8 cellular contexts compared by ENCODE assay signal in genomic region chr12:52032431-52032796, GRCh38. TPM values are rescaled to one million over a fixed set of nuclear protein-coding genes. Genes with fewer than 3 reads are reported as not detected.
DNase-seq lines count a peak whose midpoint lies in the region; ATAC-seq, FAIRE-seq and TF ChIP-seq lines count a peak whose summit lies in the region.

No MANE protein-coding gene starts in this region.

- no peaks in the 10 kb centered on the region for H3K27me3 ChIP-seq in BJ (ENCODE audit: control insufficient read depth, insufficient read depth, low read length)
- H3K27me3 ChIP-seq in KMS-11 (ENCODE audit: insufficient read depth, low read depth): no peaks in the 10 kb centered on the region
- no peaks in the 10 kb centered on the region; a peak in 1 of 4 replicates for H3K27me3 ChIP-seq in GM12878 (replicated peaks in 1 of 2; ENCODE audit: control insufficient read depth in 2 of 2, insufficient read depth in 2 of 2, low read length in 1 of 2)
- peaks cover 13% of the 10 kb centered on the region for H3K27me3 ChIP-seq in keratinocyte (ENCODE audit: control insufficient read depth, extremely low read depth, insufficient read depth, low read length)
- no peaks in the 10 kb centered on the region for H3K27me3 ChIP-seq in small intestine (ENCODE audit: control insufficient read depth in 2 of 2, insufficient read depth in 2 of 2, low read length in 2 of 2)

- CTCF ChIA-PET in BJ (lab: Yijun Ruan, JAX) (interaction anchor here (0.6 to 24.9 kb wide), 12 partner anchors 8 to 95 kb away, joined by 3 to 974 read pairs (median 4); partner anchors contain the start of genes ATG101 and SMIM41), GM12878 (lab: Yijun Ruan, JAX) (interaction anchor here (0.9 to 15.6 kb wide), 18 partner anchors 7 to 247 kb away, joined by 3 to 622 read pairs (median 6); partner anchors contain the start of genes ATG101, NR4A1 and SMIM41), GM10248 (lab: Yijun Ruan, JAX) (interaction anchor here (0.8 to 33.0 kb wide), 11 partner anchors 9 to 1022 kb away, joined by 3 to 1220 read pairs (median 9); partner anchors contain the start of genes ATG101, NR4A1, SMIM41 and TAMALIN)

- no peaks in the 10 kb centered on the region for H3K9me3 ChIP-seq in GM12878 (replicated peaks; ENCODE audit: control insufficient read depth, insufficient read depth, low read length)
- no peaks in the 10 kb centered on the region for H3K9me3 ChIP-seq in keratinocyte (ENCODE audit: control insufficient read depth, low read depth, low read length)
- H3K9me3 ChIP-seq in small intestine (ENCODE audit: control insufficient read depth, low read depth): no peaks in the 10 kb centered on the region

- no peak for TF ChIP-seq POLR2A in GM12878 (IDR thresholded peaks at IDR 0.05; ENCODE audit: low read depth, low read length)
- no peak for TF ChIP-seq POLR2A in GM12892 (IDR thresholded peaks at IDR 0.05; ENCODE audit: low read depth, low read length)

- H3K4me1 ChIP-seq in KMS-11 (ENCODE audit: low read depth, poor library complexity, severe bottlenecking) (peaks cover 35% of the 10 kb centered on the region), GM12878 (ENCODE audit: control insufficient read depth, insufficient read depth, low read length) (peaks cover 20% of the 10 kb centered on the region), keratinocyte (ENCODE audit: control insufficient read depth, extremely low read depth, insufficient read depth, low read length) (peaks cover 20% of the 10 kb centered on the region), small intestine (ENCODE audit: control insufficient read depth in 2 of 2, insufficient read depth in 1 of 2, low read depth in 1 of 2, low read length in 1 of 2) (peaks cover 3 to 7% of the 10 kb centered on the region in 2 donors)

- intact Hi-C loops in GM12878 (cut with micrococcal nuclease; ENCODE audit: unreplicated experiment): no loop called here

- DNase-seq in BJ (ENCODE audit: low read depth) (no peak), GM12878 (ENCODE audit: low read depth, low spot score) (no peak), keratinocyte (ENCODE audit: low read depth, low spot score) (no peak), small intestine (peak; percentile 69), GM12892 (ENCODE audit: insufficient read length) (no peak), ecto neural progenitor cell (ENCODE audit: low spot score) (no peak), GM10248 (ENCODE audit: extremely low spot score) (no peak)

- H3K36me3 ChIP-seq in BJ (ENCODE audit: control insufficient read depth, insufficient read depth, low read length) (no peaks in the 10 kb centered on the region), KMS-11 (ENCODE audit: insufficient read depth) (no peaks in the 10 kb centered on the region), GM12878 (ENCODE audit: control insufficient read depth in 2 of 2, insufficient read depth in 2 of 2, low read length in 1 of 2) (no peaks in the 10 kb centered on the region), keratinocyte (ENCODE audit: control insufficient read depth in 2 of 2, extremely low read depth in 1 of 2, insufficient read depth in 2 of 2, low read length in 2 of 2) (no peaks in the 10 kb centered on the region), small intestine (ENCODE audit: control insufficient read depth in 2 of 2, insufficient read depth in 2 of 2, low read length in 2 of 2) (no peaks in the 10 kb centered on the region)

- no peak for ATAC-seq in GM12878

- H3K79me2 ChIP-seq in KMS-11 (ENCODE audit: insufficient read depth, low read depth) (no peaks in the 10 kb centered on the region), GM12878 (ENCODE audit: control insufficient read depth, insufficient read depth, low read length) (no peaks in the 10 kb centered on the region), keratinocyte (ENCODE audit: control insufficient read depth, insufficient read depth, low read length) (no peaks in the 10 kb centered on the region)

- POLR2A ChIA-PET in BJ (lab: Charles Lee): interaction anchor here (1.1 to 1.2 kb wide), 2 partner anchors 19 to 49 kb away, joined by 5 to 20 read pairs; partner anchors contain the start of gene NR4A1
- POLR2A ChIA-PET in GM12878 (lab: Charles Lee): interaction anchor here (0.7 to 6.0 kb wide), 11 partner anchors 11 to 90 kb away, joined by 3 to 24 read pairs (median 5); partner anchors contain the start of genes ATG101 and NR4A1
- POLR2A ChIA-PET in GM10248 (lab: Yijun Ruan, JAX): interaction anchor here (0.9 to 3.9 kb wide), 4 partner anchors 14 to 38 kb away, joined by 3 to 22 read pairs (median 6); partner anchors contain the start of genes ATG101 and NR4A1

- H3K9ac ChIP-seq in KMS-11 (no peak overlapping the region), GM12878 (ENCODE audit: control insufficient read depth, insufficient read depth, low read length) (no peak overlapping the region), keratinocyte (ENCODE audit: control insufficient read depth, extremely low read depth, insufficient read depth, low read length) (peak overlapping the region; percentile 46)

- BruUV-seq in GM12878 (replicated peaks; lab: Mats Ljungman, UMichigan): TSS peak; percentile 81

- no peaks in the 10 kb centered on the region for H3K9me1 ChIP-seq in keratinocyte (ENCODE audit: control insufficient read depth, extremely low read depth, insufficient read depth, low read length)

- TF ChIP-seq CTCF in BJ (IDR thresholded peaks at IDR 0.05; ENCODE audit: insufficient read depth, low read depth, low read length) (no peak), KMS-11 (conservative IDR thresholded peaks at IDR 0.05; ENCODE audit: low read depth, low read length) (no peak), GM12878 (IDR thresholded peaks at IDR 0.05 in 2 of 3, conservative IDR thresholded peaks at IDR 0.05 in 1 of 3; ENCODE audit: control insufficient read depth in 2 of 3, extremely low read depth in 1 of 3, insufficient read depth in 1 of 3, low read depth in 3 of 3, low read length in 3 of 3) (no peak), keratinocyte (optimal IDR thresholded peaks at IDR 0.05 in 1 of 3, IDR thresholded peaks at IDR 0.05 in 1 of 3, conservative IDR thresholded peaks at IDR 0.05 in 1 of 3; ENCODE audit: extremely low read depth in 1 of 3, insufficient read depth in 2 of 3, low read length in 3 of 3) (no peak), GM10248 (IDR thresholded peaks at IDR 0.05; ENCODE audit: control extremely low read depth, extremely low read depth, low read depth, missing control alignments) (no peak)

- H3K27ac ChIP-seq in KMS-11: no peak overlapping the region
- no peak overlapping the region for H3K27ac ChIP-seq in GM12878 (ENCODE audit: control insufficient read depth, insufficient read depth)
- H3K27ac ChIP-seq in keratinocyte (ENCODE audit: control insufficient read depth, insufficient read depth, low read length): peak overlapping the region; percentile 31
- H3K27ac ChIP-seq in small intestine (ENCODE audit: low read depth in 1 of 2, low read length in 1 of 2): peak overlapping the region in 1 of 2 donors; percentile 83

- H4K20me1 ChIP-seq in KMS-11 (ENCODE audit: insufficient read depth): no peaks in the 10 kb centered on the region
- no peaks in the 10 kb centered on the region for H4K20me1 ChIP-seq in GM12878 (ENCODE audit: control insufficient read depth, insufficient read depth)
- no peaks in the 10 kb centered on the region for H4K20me1 ChIP-seq in keratinocyte (ENCODE audit: control insufficient read depth, extremely low read depth, insufficient read depth, low read length)

- in situ Hi-C loops in GM12878 (cut with MboI): no loop called here

- dilution Hi-C loops in keratinocyte (cut with MboI; ENCODE audit: extremely low pct_ligation_motif_present, low sequenced_read_pairs): no loop called here

- RAD21 ChIA-PET in GM12878 (lab: Charles Lee; ENCODE audit: unreplicated experiment): interaction anchor here (0.7 to 4.3 kb wide), 14 partner anchors 9 to 89 kb away, joined by 3 to 44 read pairs (median 8); partner anchors contain the start of genes ATG101 and NR4A1

- 13% methylated on average over 5 of the region's 5 CpGs for WGBS in GM12878 (ENCODE audit: insufficient coverage, insufficient replicate concordance, low lambda C conversion rate, missing lambda C conversion rate)
- 6 to 7% (median 6%) methylated on average over 5 of the region's 5 CpGs for WGBS in small intestine, 3 donors

- no peak for TF ChIP-seq RAD21 in GM12878 (IDR thresholded peaks at IDR 0.05; ENCODE audit: insufficient read depth, low read depth, low read length)

- H3K4me3 ChIP-seq in BJ (ENCODE audit: low read depth, low read length): peak overlapping the region; percentile 25; the same call in 1 of the 2 replicates
- H3K4me3 ChIP-seq in KMS-11 (IDR thresholded peaks at IDR 0.05; ENCODE audit: insufficient read depth, low read depth, low read length): no peak overlapping the region
- no peak overlapping the region for H3K4me3 ChIP-seq in GM12878
- peak overlapping the region; percentile 0 to 51 (median 41) for H3K4me3 ChIP-seq in keratinocyte (ENCODE audit: control insufficient read depth in 2 of 3, extremely low read depth in 1 of 3, insufficient read depth in 2 of 3, low read depth in 1 of 3, low read length in 3 of 3)
- no peak overlapping the region for H3K4me3 ChIP-seq in small intestine (ENCODE audit: low read depth in 1 of 2, low read length in 2 of 2)

- SMC1A ChIA-PET in GM12878 (lab: Charles Lee; ENCODE audit: uncharacterized antibody, unreplicated experiment): interaction anchor here (0.7 to 13.7 kb wide), 12 partner anchors 8 to 89 kb away, joined by 3 to 322 read pairs (median 6); partner anchors contain the start of genes ATG101 and NR4A1

- FAIRE-seq in GM12878 (lab: Jason Lieb, UNC) (no peak), keratinocyte (lab: Jason Lieb, UNC) (peak; percentile 26), small intestine (lab: Jason Lieb, UNC) (no peak), GM12892 (lab: Jason Lieb, UNC) (no peak)

- peak overlapping the region; percentile 67 for H3K4me2 ChIP-seq in KMS-11
- H3K4me2 ChIP-seq in GM12878 (ENCODE audit: control insufficient read depth, insufficient read depth): peak overlapping the region; percentile 88
- H3K4me2 ChIP-seq in keratinocyte (ENCODE audit: control insufficient read depth, extremely low read depth, insufficient read depth, low read depth, low read length): peak overlapping the region; percentile 97

- H2AFZ ChIP-seq in KMS-11 (ENCODE audit: low read depth): peak overlapping the region; percentile 83; the same call in 1 of the 2 replicates
- peak overlapping the region; percentile 35; the same call in 1 of the 2 replicates for H2AFZ ChIP-seq in GM12878 (ENCODE audit: control insufficient read depth, low read depth, low read length)
- H2AFZ ChIP-seq in keratinocyte (ENCODE audit: control insufficient read depth, low read length): peak overlapping the region; percentile 83

- no peak for TF ChIP-seq EP300 in GM12878 (IDR thresholded peaks at IDR 0.05; ENCODE audit: borderline replicate concordance in 1 of 2, control insufficient read depth in 1 of 2, low read depth in 2 of 2, low read length in 2 of 2)

RNA-seq across cellular contexts. Expression of gene NR4A1, which starts 18.8 kb away (rescaled TPM):
- 9.8 and 18.6 TPM in 2 replicates for polyA plus RNA-seq in BJ (2011; rRNA removed)
- polyA minus RNA-seq in BJ (2011; rRNA and poly(A)+ RNA removed): 17.9 and 21.8 TPM in 2 replicates
- 9.2 and 12.6 TPM in 2 replicates for total RNA-seq in GM12878 (2013; cell fraction: nucleolus; rRNA removed)
- total RNA-seq in GM12878 (2014; rRNA removed): 2.4 and 4.1 TPM in 2 replicates
- total RNA-seq in GM12878 (2014; rRNA removed; fragmentation: Illumina TruSeq; extraction: Trizol): 1.5 and 2.2 TPM in 2 replicates
- total RNA-seq in GM12878 (2021): 7.9 TPM in 2 replicates
- polyA plus RNA-seq in GM12878 (2011; ENCODE audit: low read depth): 1.5 TPM
- polyA plus RNA-seq in GM12878 (2011; rRNA removed): 1.3 and 2.9 TPM in 2 replicates
- polyA plus RNA-seq in GM12878 (2011; cell fraction: cytosol; rRNA removed): 5.8 and 7.7 TPM in 2 replicates
- polyA plus RNA-seq in GM12878 (2011; cell fraction: nucleus; rRNA removed): 20.2 and 21.4 TPM in 2 replicates
- 4.3 and 15.3 TPM in 2 replicates for polyA plus RNA-seq in GM12878 (2012)
- polyA plus RNA-seq in GM12878 (2014; fragmentation: Illumina TruSeq; extraction: Trizol): 1.2 and 2.0 TPM in 2 replicates
- polyA plus RNA-seq in GM12878 (2014; fragmentation: Nextera tagmentation; extraction: Ambion mirVana): under 1 TPM in 1 of 2 experiments, not detected in 1; 0.05 TPM
- polyA plus RNA-seq in GM12878 (2014; rRNA removed): 5.9 TPM in 2 replicates
- polyA plus RNA-seq in GM12878 (2016; fragmentation: Nextera tagmentation; extraction: Ambion mirVana): 1 to 10 TPM; 1.5 to 1.9 TPM
- 3.7 and 8.3 TPM in 2 replicates for polyA minus RNA-seq in GM12878 (2011; rRNA and poly(A)+ RNA removed)
- polyA minus RNA-seq in GM12878 (2011; cell fraction: cytosol; rRNA and poly(A)+ RNA removed): 6.8 and 7.4 TPM in 2 replicates
- polyA minus RNA-seq in GM12878 (2011; cell fraction: nucleus; rRNA and poly(A)+ RNA removed): 14.4 and 17.9 TPM in 2 replicates
- 0.69 to 7.8 TPM (median 3.9 TPM) in 3 replicates for polyA plus RNA-seq in keratinocyte
- 0.72 TPM for polyA plus RNA-seq in keratinocyte (2011; ENCODE audit: low read depth)
- polyA plus RNA-seq in keratinocyte (2011; cell fraction: cytosol; rRNA removed): 1.0 and 2.7 TPM in 2 replicates
- 54.7 and 94.3 TPM in 2 replicates for polyA plus RNA-seq in keratinocyte (2011; cell fraction: nucleus; rRNA removed)
- polyA plus RNA-seq in keratinocyte (2012; ENCODE audit: low replicate concordance): 0.70 and 5.4 TPM in 2 replicates
- 0.95 to 9.3 TPM (median 5.6 TPM) in 3 replicates for polyA minus RNA-seq in keratinocyte
- 7.7 TPM for polyA minus RNA-seq in keratinocyte (2011; cell fraction: cytosol; rRNA and poly(A)+ RNA removed)
- polyA minus RNA-seq in keratinocyte (2011; cell fraction: nucleus; rRNA and poly(A)+ RNA removed): 45.2 and 46.1 TPM in 2 replicates
- polyA plus RNA-seq in small intestine: 100 to 1,000 TPM in 1 of 3 donors, 10 to 100 TPM in 1, 1 to 10 TPM in 1; 6.7 to 100 (median 15.1) TPM
- polyA plus RNA-seq in GM12892 (2012; ENCODE audit: missing spikeins): 3.3 TPM

RNA-seq across cellular contexts. Expression of gene TAMALIN, which starts 25.7 kb away (rescaled TPM):
- polyA plus RNA-seq in BJ (2011; rRNA removed) (0.96 and 1.3 TPM in 2 replicates), GM12878 (2011; rRNA removed) (0.15 and 0.29 TPM in 2 replicates), GM12878 (2014; fragmentation: Illumina TruSeq; extraction: Trizol) (0.09 TPM in 1 of 2 replicates, not detected in the other), GM12878 (2014; fragmentation: Nextera tagmentation; extraction: Ambion mirVana) (not detected), GM12878 (2014; rRNA removed) (0.13 and 0.27 TPM in 2 replicates), GM12878 (2016; fragmentation: Nextera tagmentation; extraction: Ambion mirVana) (not detected), keratinocyte (0.54 to 0.86 TPM (median 0.56 TPM) in 3 replicates), small intestine (10 to 100 TPM in 2 of 3 donors, 1 to 10 TPM in 1; 3.8 to 32.5 (median 13.2) TPM)
- polyA minus RNA-seq in BJ (2011; rRNA and poly(A)+ RNA removed): 0.38 and 0.46 TPM in 2 replicates
- 6.8 and 7.1 TPM in 2 replicates for total RNA-seq in GM12878 (2013; cell fraction: nucleolus; rRNA removed)
- total RNA-seq in GM12878 (2014; rRNA removed) (0.23 and 0.38 TPM in 2 replicates), GM12878 (2014; rRNA removed; fragmentation: Illumina TruSeq; extraction: Trizol) (0.14 and 0.58 TPM in 2 replicates), GM12878 (2021) (0.35 and 0.49 TPM in 2 replicates)
- polyA plus RNA-seq in GM12878 (2011; ENCODE audit: low read depth): not detected
- 0.25 and 0.30 TPM in 2 replicates for polyA plus RNA-seq in GM12878 (2011; cell fraction: cytosol; rRNA removed)
- polyA plus RNA-seq in GM12878 (2011; cell fraction: nucleus; rRNA removed): 0.52 and 0.67 TPM in 2 replicates
- 0.22 and 1.0 TPM in 2 replicates for polyA plus RNA-seq in GM12878 (2012)
- polyA minus RNA-seq in GM12878 (2011; rRNA and poly(A)+ RNA removed): 0.46 TPM in 1 of 2 replicates, not detected in the other
- not detected in 2 replicates for polyA minus RNA-seq in GM12878 (2011; cell fraction: cytosol; rRNA and poly(A)+ RNA removed)
- 0.36 TPM in 1 of 2 replicates, not detected in the other for polyA minus RNA-seq in GM12878 (2011; cell fraction: nucleus; rRNA and poly(A)+ RNA removed)
- 1.5 TPM for polyA plus RNA-seq in keratinocyte (2011; ENCODE audit: low read depth)
- 0.27 and 0.61 TPM in 2 replicates for polyA plus RNA-seq in keratinocyte (2011; cell fraction: cytosol; rRNA removed)
- 1.7 and 2.5 TPM in 2 replicates for polyA plus RNA-seq in keratinocyte (2011; cell fraction: nucleus; rRNA removed)
- polyA plus RNA-seq in keratinocyte (2012; ENCODE audit: low replicate concordance): 0.37 and 0.44 TPM in 2 replicates
- 0.20 to 1.1 TPM in 2 of 3 replicates, not detected in the other for polyA minus RNA-seq in keratinocyte
- polyA minus RNA-seq in keratinocyte (2011; cell fraction: cytosol; rRNA and poly(A)+ RNA removed): not detected
- polyA minus RNA-seq in keratinocyte (2011; cell fraction: nucleus; rRNA and poly(A)+ RNA removed): 2.2 and 4.9 TPM in 2 replicates
- polyA plus RNA-seq in GM12892 (2012; ENCODE audit: missing spikeins): 0.57 TPM

RNA-seq across cellular contexts. Expression of gene ATG101, which starts 37.4 kb away (rescaled TPM):
- polyA plus RNA-seq in BJ (2011; rRNA removed) (115 and 163 TPM in 2 replicates), GM12878 (2011; rRNA removed) (31.4 and 49.8 TPM in 2 replicates), GM12878 (2014; fragmentation: Illumina TruSeq; extraction: Trizol) (10.4 and 26.0 TPM in 2 replicates), GM12878 (2014; fragmentation: Nextera tagmentation; extraction: Ambion mirVana) (1 to 10 TPM; 2.7 to 5.6 TPM), GM12878 (2014; rRNA removed) (42.7 and 43.1 TPM in 2 replicates), GM12878 (2016; fragmentation: Nextera tagmentation; extraction: Ambion mirVana) (10 to 100 TPM; 34.1 to 40.5 TPM), keratinocyte (62.7 to 74.7 TPM (median 73.9 TPM) in 3 replicates), small intestine (10 to 100 TPM; 49.2 to 65.1 (median 61.7) TPM)
- polyA minus RNA-seq in BJ (2011; rRNA and poly(A)+ RNA removed): 68.6 and 88.6 TPM in 2 replicates
- 13.7 and 15.2 TPM in 2 replicates for total RNA-seq in GM12878 (2013; cell fraction: nucleolus; rRNA removed)
- total RNA-seq in GM12878 (2014; rRNA removed) (44.5 and 44.8 TPM in 2 replicates), GM12878 (2014; rRNA removed; fragmentation: Illumina TruSeq; extraction: Trizol) (21.5 and 21.9 TPM in 2 replicates), GM12878 (2021) (33.8 and 36.5 TPM in 2 replicates)
- polyA plus RNA-seq in GM12878 (2011; ENCODE audit: low read depth): 21.8 TPM
- 64.4 and 85.9 TPM in 2 replicates for polyA plus RNA-seq in GM12878 (2011; cell fraction: cytosol; rRNA removed)
- polyA plus RNA-seq in GM12878 (2011; cell fraction: nucleus; rRNA removed): 34.2 and 44.8 TPM in 2 replicates
- polyA plus RNA-seq in GM12878 (2012): 26.6 and 32.8 TPM in 2 replicates
- 48.9 and 54.6 TPM in 2 replicates for polyA minus RNA-seq in GM12878 (2011; rRNA and poly(A)+ RNA removed)
- polyA minus RNA-seq in GM12878 (2011; cell fraction: cytosol; rRNA and poly(A)+ RNA removed): 9.0 and 11.8 TPM in 2 replicates
- polyA minus RNA-seq in GM12878 (2011; cell fraction: nucleus; rRNA and poly(A)+ RNA removed): 12.6 and 24.2 TPM in 2 replicates
- polyA plus RNA-seq in keratinocyte (2011; ENCODE audit: low read depth): 30.9 TPM
- polyA plus RNA-seq in keratinocyte (2011; cell fraction: cytosol; rRNA removed): 35.6 and 61.0 TPM in 2 replicates
- 47.2 and 55.1 TPM in 2 replicates for polyA plus RNA-seq in keratinocyte (2011; cell fraction: nucleus; rRNA removed)
- 60.2 and 62.9 TPM in 2 replicates for polyA plus RNA-seq in keratinocyte (2012; ENCODE audit: low replicate concordance)
- polyA minus RNA-seq in keratinocyte: 40.1 to 101 TPM (median 51.2 TPM) in 3 replicates
- polyA minus RNA-seq in keratinocyte (2011; cell fraction: cytosol; rRNA and poly(A)+ RNA removed): 32.6 TPM
- polyA minus RNA-seq in keratinocyte (2011; cell fraction: nucleus; rRNA and poly(A)+ RNA removed): 18.0 and 19.2 TPM in 2 replicates
- 13.5 TPM for polyA plus RNA-seq in GM12892 (2012; ENCODE audit: missing spikeins)

RNA-seq across cellular contexts. Expression of gene SMIM41, which starts 47.1 kb away (rescaled TPM):
- polyA plus RNA-seq in BJ (2011; rRNA removed): 0.05 TPM in 1 of 2 replicates, not detected in the other
- polyA minus RNA-seq in BJ (2011; rRNA and poly(A)+ RNA removed): not detected in 2 replicates
- 0.27 TPM in 1 of 2 replicates, not detected in the other for total RNA-seq in GM12878 (2013; cell fraction: nucleolus; rRNA removed)
- total RNA-seq in GM12878 (2014; rRNA removed): not detected in 2 replicates
- not detected in 2 replicates for total RNA-seq in GM12878 (2014; rRNA removed; fragmentation: Illumina TruSeq; extraction: Trizol)
- 0.19 TPM in 1 of 2 replicates, not detected in the other for total RNA-seq in GM12878 (2021)
- not detected for polyA plus RNA-seq in GM12878 (2011; ENCODE audit: low read depth)
- not detected in 2 replicates for polyA plus RNA-seq in GM12878 (2011; rRNA removed)
- polyA plus RNA-seq in GM12878 (2011; cell fraction: cytosol; rRNA removed): not detected in 2 replicates
- not detected in 2 replicates for polyA plus RNA-seq in GM12878 (2011; cell fraction: nucleus; rRNA removed)
- not detected in 2 replicates for polyA plus RNA-seq in GM12878 (2012)
- polyA plus RNA-seq in GM12878 (2014; fragmentation: Illumina TruSeq; extraction: Trizol): not detected in 2 replicates
- polyA plus RNA-seq in GM12878 (2014; fragmentation: Nextera tagmentation; extraction: Ambion mirVana): not detected
- not detected in 2 replicates for polyA plus RNA-seq in GM12878 (2014; rRNA removed)
- not detected for polyA plus RNA-seq in GM12878 (2016; fragmentation: Nextera tagmentation; extraction: Ambion mirVana)
- polyA minus RNA-seq in GM12878 (2011; rRNA and poly(A)+ RNA removed): not detected in 2 replicates
- polyA minus RNA-seq in GM12878 (2011; cell fraction: cytosol; rRNA and poly(A)+ RNA removed): not detected in 2 replicates
- polyA minus RNA-seq in GM12878 (2011; cell fraction: nucleus; rRNA and poly(A)+ RNA removed): 0.86 TPM in 1 of 2 replicates, not detected in the other
- not detected in 3 replicates for polyA plus RNA-seq in keratinocyte
- polyA plus RNA-seq in keratinocyte (2011; ENCODE audit: low read depth): not detected
- polyA plus RNA-seq in keratinocyte (2011; cell fraction: cytosol; rRNA removed): not detected in 2 replicates
- polyA plus RNA-seq in keratinocyte (2011; cell fraction: nucleus; rRNA removed): not detected in 2 replicates
- not detected in 2 replicates for polyA plus RNA-seq in keratinocyte (2012; ENCODE audit: low replicate concordance)
- polyA minus RNA-seq in keratinocyte: not detected in 3 replicates
- not detected for polyA minus RNA-seq in keratinocyte (2011; cell fraction: cytosol; rRNA and poly(A)+ RNA removed)
- polyA minus RNA-seq in keratinocyte (2011; cell fraction: nucleus; rRNA and poly(A)+ RNA removed): not detected in 2 replicates
- 1 to 10 TPM in 1 of 3 donors, under 1 TPM in 1, not detected in 1; 0.46 to 1.6 TPM for polyA plus RNA-seq in small intestine
- polyA plus RNA-seq in GM12892 (2012; ENCODE audit: missing spikeins): not detected

Comparison
In these comparisons a context has a peak if more than half of its experiments do, and no peak if none do; other contexts are left out.
1. H3K4me3 ChIP-seq: peak in BJ (single experiment) and keratinocyte (3 of 3); none in KMS-11 (single experiment), GM12878 (single experiment) and small intestine (0 of 2).
2. Peak in every context shown above with its lines, with median percentiles within 50 percentile points of each other: H2AFZ ChIP-seq and H3K4me2 ChIP-seq.